ENCODE assay signal across 8 cellular contexts in genomic region chr1:39214714-39214997, GRCh38. TPM values are rescaled to one million over a fixed set of nuclear protein-coding genes. Genes with fewer than 3 reads are reported as not detected.
A peak's percentile ranks its signal among the peaks of the same experiment; 100 is the strongest.
DNase-seq lines count a peak whose midpoint lies in the region; ATAC-seq and TF ChIP-seq lines count a peak whose summit lies in the region.

No MANE protein-coding gene starts in this region.

- POLR2A ChIA-PET in HCT116 (lab: Charles Lee), result interaction anchor here (1.6 kb wide), 1 partner anchor 9 kb away, joined by 5 read pairs; no protein-coding TSS in a partner anchor

- no peaks in the 10 kb centered on the region for H3K27me3 ChIP-seq in HCT116 (ENCODE audit: insufficient read depth, low read length)
- H3K27me3 ChIP-seq in WERI-Rb-1 (ENCODE audit: insufficient read depth, low read depth, severe bottlenecking), result no peaks in the 10 kb centered on the region
- no peaks in the 10 kb centered on the region for H3K27me3 ChIP-seq in iPS-20b (ENCODE audit: insufficient read depth, low read length)

- no peak for TF ChIP-seq RAD21 in HCT116 (IDR thresholded peaks at IDR 0.05; ENCODE audit: low read depth)

- H4K20me1 ChIP-seq in HCT116 (ENCODE audit: insufficient read depth), result no peaks in the 10 kb centered on the region

- intact Hi-C loops in HCT116 (cut with micrococcal nuclease), result no loop called here
- intact Hi-C loops in posterior cingulate gyrus (cut with DNase I), result no loop called here

- BruUV-seq in HCT116 (replicated peaks; lab: Mats Ljungman, UMichigan), result no TSS peak

- DNase-seq in HCT116 (ENCODE audit: low read depth, low spot score) (no peak), WERI-Rb-1 (no peak), COLO829 (ENCODE audit: low spot score) (no peak), posterior cingulate gyrus (no peak), NCI-H510A treated with DMSO at 0.1 percent for 48 hours (lab: John Stamatoyannopoulos, UW) (no peak), NCI-H2107 (lab: John Stamatoyannopoulos, UW) (no peak)
- DNase-seq in stimulated activated naive B cell treated with anti-CD40 and anti-IgM and Interleukin-4, amounts not matched to agents 10 μg/mL and 1 μg/mL and 100 μg/mL, for 72 hours, result no peak

- H3K4me1 Mint-ChIP-seq in stimulated activated naive B cell treated with anti-CD40 and anti-IgM and Interleukin-4, amounts not matched to agents 10 μg/mL and 1 μg/mL and 100 μg/mL, for 72 hours, result peaks cover 30 to 44% of the 10 kb centered on the region in 2 donors

- H3K79me2 ChIP-seq in HCT116 (ENCODE audit: insufficient read depth, low read length), result peaks cover 8% of the 10 kb centered on the region; the same call in 1 of the 2 replicates

- peak overlapping the region; percentile 21 for H3K27ac Mint-ChIP-seq in stimulated activated naive B cell treated with anti-CD40 and anti-IgM and Interleukin-4, amounts not matched to agents 10 μg/mL and 1 μg/mL and 100 μg/mL, for 72 hours

- H3K9ac ChIP-seq in HCT116 (ENCODE audit: low read length), result no peak overlapping the region
- H3K9ac ChIP-seq in iPS-20b (ENCODE audit: low read depth, low read length), result peak overlapping the region; percentile 7; the same call in 1 of the 2 replicates

- H3K4me3 ChIP-seq in HCT116 (replicated peaks in 1 of 2; ENCODE audit: low read depth in 1 of 2, low read length in 2 of 2) (no peak overlapping the region), WERI-Rb-1 (ENCODE audit: low read depth, low read length) (no peak overlapping the region), iPS-20b (ENCODE audit: low read length) (no peak overlapping the region)

- no peaks in the 10 kb centered on the region for H3K9me3 Mint-ChIP-seq in stimulated activated naive B cell treated with anti-CD40 and anti-IgM and Interleukin-4, amounts not matched to agents 10 μg/mL and 1 μg/mL and 100 μg/mL, for 72 hours

- no peaks in the 10 kb centered on the region for H3K9me2 ChIP-seq in HCT116 (ENCODE audit: insufficient read depth)

- ATAC-seq in HCT116, result peak; percentile 42; the same call in 1 of the 2 replicates
- no peak for ATAC-seq in stimulated activated naive B cell treated with anti-CD40 and anti-IgM and Interleukin-4, amounts not matched to agents 10 μg/mL and 1 μg/mL and 100 μg/mL, for 72 hours (replicated peaks)

- TF ChIP-seq POLR2A in HCT116 (IDR thresholded peaks at IDR 0.05; ENCODE audit: borderline replicate concordance, extremely low read depth, insufficient read depth, insufficient read length), result no peak

- H3K27me3 Mint-ChIP-seq in stimulated activated naive B cell treated with anti-CD40 and anti-IgM and Interleukin-4, amounts not matched to agents 10 μg/mL and 1 μg/mL and 100 μg/mL, for 72 hours, result no peaks in the 10 kb centered on the region

- H3K4me1 ChIP-seq in HCT116 (ENCODE audit: control insufficient read depth in 1 of 2, insufficient read depth in 2 of 2, low read length in 2 of 2) (peaks cover 13 to 20% of the 10 kb centered on the region in 2 experiments; a peak in 3 of 4 replicates), iPS-20b (ENCODE audit: insufficient read depth, low read length) (peaks cover 36% of the 10 kb centered on the region)

- RAD21 ChIA-PET in HCT116 (lab: Charles Lee; ENCODE audit: low non-redundant PET in 1 of 2, low total read pairs in 2 of 2, uncharacterized antibody in 2 of 2, unreplicated experiment in 2 of 2), result no interaction called here

- H2AFZ ChIP-seq in HCT116 (ENCODE audit: low read depth, low read length, poor library complexity, severe bottlenecking), result no peak overlapping the region

- H3K36me3 ChIP-seq in HCT116 (ENCODE audit: control insufficient read depth in 1 of 2, insufficient read depth in 2 of 2, low read length in 2 of 2) (no peaks in the 10 kb centered on the region), WERI-Rb-1 (peaks cover 3% of the 10 kb centered on the region), iPS-20b (ENCODE audit: insufficient read depth, low read depth, low read length) (no peaks in the 10 kb centered on the region)

- CTCF ChIA-PET in HCT116 (lab: Charles Lee), result interaction anchor here (1.0 to 1.3 kb wide), 2 partner anchors 22 to 44 kb away, joined by 3 to 4 read pairs; no protein-coding TSS in a partner anchor

- H3K4me3 Mint-ChIP-seq in stimulated activated naive B cell treated with anti-CD40 and anti-IgM and Interleukin-4, amounts not matched to agents 10 μg/mL and 1 μg/mL and 100 μg/mL, for 72 hours, result peak overlapping the region in 1 of 2 donors; percentile 88

- H3K27ac ChIP-seq in HCT116 (ENCODE audit: low read depth, low read length), result no peak overlapping the region
- peak overlapping the region; percentile 64 for H3K27ac ChIP-seq in WERI-Rb-1
- H3K27ac ChIP-seq in iPS-20b (ENCODE audit: low read length), result no peak overlapping the region

- H3K4me2 ChIP-seq in HCT116 (ENCODE audit: low read length), result no peak overlapping the region

- H3K36me3 Mint-ChIP-seq in stimulated activated naive B cell treated with anti-CD40 and anti-IgM and Interleukin-4, amounts not matched to agents 10 μg/mL and 1 μg/mL and 100 μg/mL, for 72 hours, result peaks cover 4 to 13% of the 10 kb centered on the region in 2 donors

- TF ChIP-seq CTCF in HCT116 (IDR thresholded peaks at IDR 0.05 in 2 of 3, conservative IDR thresholded peaks at IDR 0.05 in 1 of 3; ENCODE audit: borderline replicate concordance in 1 of 3, insufficient read depth in 1 of 3, low read depth in 2 of 3, low read length in 2 of 3) (no peak), WERI-Rb-1 (IDR thresholded peaks at IDR 0.05; ENCODE audit: low read depth, low read length) (no peak)

- no peaks in the 10 kb centered on the region for H3K9me3 ChIP-seq in HCT116 (ENCODE audit: control insufficient read depth in 1 of 2, insufficient read depth in 1 of 2, low read depth in 1 of 2, low read length in 2 of 2)
- H3K9me3 ChIP-seq in WERI-Rb-1 (ENCODE audit: severe bottlenecking), result no peaks in the 10 kb centered on the region
- H3K9me3 ChIP-seq in iPS-20b (ENCODE audit: insufficient read depth, low read depth, low read length), result no peaks in the 10 kb centered on the region

TF ChIP-seq in HCT116, 20 proteins besides CTCF, POLR2A, EP300 and RAD21:
- TF ChIP-seq YY1 (IDR thresholded peaks at IDR 0.05; ENCODE audit: extremely low read depth, insufficient replicate concordance, low read depth, low read length) (no peak), CEBPB (IDR thresholded peaks at IDR 0.05; ENCODE audit: low read depth) (no peak), ZFX (IDR thresholded peaks at IDR 0.05) (no peak), SP1 (IDR thresholded peaks at IDR 0.05; ENCODE audit: low read depth) (no peak), SIN3A (IDR thresholded peaks at IDR 0.05; ENCODE audit: low read depth) (no peak), EGR1 (IDR thresholded peaks at IDR 0.05; ENCODE audit: low read depth) (no peak), JUND (IDR thresholded peaks at IDR 0.05) (no peak), EZH2 (IDR thresholded peaks at IDR 0.05) (no peak), ZNF274 (IDR thresholded peaks at IDR 0.05; ENCODE audit: low read depth, low read length) (no peak), POLR2AphosphoS5 (IDR thresholded peaks at IDR 0.05; ENCODE audit: low read depth, low read length) (no peak), EZH2phosphoT487 (IDR thresholded peaks at IDR 0.05; ENCODE audit: borderline replicate concordance) (no peak), FOSL1 (IDR thresholded peaks at IDR 0.05; ENCODE audit: low read depth) (no peak), MAX (IDR thresholded peaks at IDR 0.05) (no peak)
- TF ChIP-seq, protein P1, sequence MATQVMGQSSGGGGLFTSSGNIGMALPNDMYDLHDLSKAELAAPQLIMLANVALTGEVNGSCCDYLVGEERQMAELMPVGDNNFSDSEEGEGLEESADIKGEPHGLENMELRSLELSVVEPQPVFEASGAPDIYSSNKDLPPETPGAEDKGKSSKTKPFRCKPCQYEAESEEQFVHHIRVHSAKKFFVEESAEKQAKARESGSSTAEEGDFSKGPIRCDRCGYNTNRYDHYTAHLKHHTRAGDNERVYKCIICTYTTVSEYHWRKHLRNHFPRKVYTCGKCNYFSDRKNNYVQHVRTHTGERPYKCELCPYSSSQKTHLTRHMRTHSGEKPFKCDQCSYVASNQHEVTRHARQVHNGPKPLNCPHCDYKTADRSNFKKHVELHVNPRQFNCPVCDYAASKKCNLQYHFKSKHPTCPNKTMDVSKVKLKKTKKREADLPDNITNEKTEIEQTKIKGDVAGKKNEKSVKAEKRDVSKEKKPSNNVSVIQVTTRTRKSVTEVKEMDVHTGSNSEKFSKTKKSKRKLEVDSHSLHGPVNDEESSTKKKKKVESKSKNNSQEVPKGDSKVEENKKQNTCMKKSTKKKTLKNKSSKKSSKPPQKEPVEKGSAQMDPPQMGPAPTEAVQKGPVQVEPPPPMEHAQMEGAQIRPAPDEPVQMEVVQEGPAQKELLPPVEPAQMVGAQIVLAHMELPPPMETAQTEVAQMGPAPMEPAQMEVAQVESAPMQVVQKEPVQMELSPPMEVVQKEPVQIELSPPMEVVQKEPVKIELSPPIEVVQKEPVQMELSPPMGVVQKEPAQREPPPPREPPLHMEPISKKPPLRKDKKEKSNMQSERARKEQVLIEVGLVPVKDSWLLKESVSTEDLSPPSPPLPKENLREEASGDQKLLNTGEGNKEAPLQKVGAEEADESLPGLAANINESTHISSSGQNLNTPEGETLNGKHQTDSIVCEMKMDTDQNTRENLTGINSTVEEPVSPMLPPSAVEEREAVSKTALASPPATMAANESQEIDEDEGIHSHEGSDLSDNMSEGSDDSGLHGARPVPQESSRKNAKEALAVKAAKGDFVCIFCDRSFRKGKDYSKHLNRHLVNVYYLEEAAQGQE (IDR thresholded peaks at IDR 0.05; ENCODE audit: low read depth), result no peak
TF ChIP-seq in HCT116: peak in this region for 0.

RNA-seq across cellular contexts. Expression of gene MACF1, which starts 10.2 kb away (rescaled TPM):
- 146 TPM for total RNA-seq in HCT116 (2021; ENCODE audit: unreplicated experiment)
- polyA plus RNA-seq in HCT116 (2012), result 53.8 and 67.2 TPM in 2 replicates
